Comparison of ENCODE assay signal across 17 cellular contexts in genomic region chr6:3489032-3489757, GRCh38. TPM values are rescaled to one million over a fixed set of nuclear protein-coding genes. Genes with fewer than 3 reads are reported as not detected.
A peak's percentile ranks its signal among the peaks of the same experiment; 100 is the strongest.
DNase-seq lines count a peak whose midpoint lies in the region; ATAC-seq, FAIRE-seq and TF ChIP-seq lines count a peak whose summit lies in the region.
"Had no signal": no experiment of that assay in that cellular context is flagged by ENCODE, and none has a peak within 500 bp of the region (broad histone marks: within the 10 kb centered on the region; RNA-seq: fewer than 3 reads in every experiment).

No MANE protein-coding gene starts in this region.

- no peaks in the 10 kb centered on the region for H3K9me1 ChIP-seq in keratinocyte (ENCODE audit: control insufficient read depth, extremely low read depth, insufficient read depth, low read length)

- H3K27ac ChIP-seq in heart right ventricle (peak overlapping the region in 4 of 10 donors; percentile 7 to 68 (median 36)), keratinocyte (ENCODE audit: control insufficient read depth, insufficient read depth, low read length) (no peak overlapping the region), gastrocnemius medialis (no peak overlapping the region)
- H3K27ac ChIP-seq: hepatocyte, stomach had no signal

- dilution Hi-C loops in keratinocyte (cut with MboI; ENCODE audit: extremely low pct_ligation_motif_present, low sequenced_read_pairs): no loop called here

- no peak overlapping the region for H2AFZ ChIP-seq in keratinocyte (ENCODE audit: control insufficient read depth, low read length)
- H2AFZ ChIP-seq: hepatocyte had no signal

- no peaks in the 10 kb centered on the region for H3K9me3 ChIP-seq in heart right ventricle
- H3K9me3 ChIP-seq in keratinocyte (ENCODE audit: control insufficient read depth, low read depth, low read length): peaks cover 7% of the 10 kb centered on the region
- no peaks in the 10 kb centered on the region for H3K9me3 ChIP-seq in gastrocnemius medialis
- H3K9me3 ChIP-seq: stomach had no signal

- no peak for TF ChIP-seq CTCF in heart right ventricle (IDR thresholded peaks at IDR 0.05)
- TF ChIP-seq CTCF in astrocyte of the spinal cord (IDR thresholded peaks at IDR 0.05; ENCODE audit: low read depth, low read length): no peak
- no peak for TF ChIP-seq CTCF in keratinocyte (optimal IDR thresholded peaks at IDR 0.05 in 1 of 3, IDR thresholded peaks at IDR 0.05 in 1 of 3, conservative IDR thresholded peaks at IDR 0.05 in 1 of 3; ENCODE audit: extremely low read depth in 1 of 3, insufficient read depth in 2 of 3, low read length in 3 of 3)
- no peak for TF ChIP-seq CTCF in gastrocnemius medialis (IDR thresholded peaks at IDR 0.05 in 4 of 5, conservative IDR thresholded peaks at IDR 0.05 in 1 of 5)

- peak; percentile 26 for FAIRE-seq in keratinocyte (lab: Jason Lieb, UNC)

- H3K36me3 ChIP-seq in heart right ventricle (no peaks in the 10 kb centered on the region), keratinocyte (ENCODE audit: control insufficient read depth in 2 of 2, extremely low read depth in 1 of 2, insufficient read depth in 2 of 2, low read length in 2 of 2) (no peaks in the 10 kb centered on the region), gastrocnemius medialis (no peaks in the 10 kb centered on the region)
- H3K36me3 ChIP-seq: stomach had no signal

- H3K27me3 ChIP-seq in heart right ventricle: peaks cover 0 to 21% (median 11%) of the 10 kb centered on the region in 7 donors
- H3K27me3 ChIP-seq in keratinocyte (ENCODE audit: control insufficient read depth, extremely low read depth, insufficient read depth, low read length): no peaks in the 10 kb centered on the region
- H3K27me3 ChIP-seq in gastrocnemius medialis: no peaks in the 10 kb centered on the region
- H3K27me3 ChIP-seq: hepatocyte had no signal

- TF ChIP-seq POLR2A in gastrocnemius medialis (IDR thresholded peaks at IDR 0.05): no peak

- peaks cover 0 to 12% (median 0%) of the 10 kb centered on the region in 9 donors for H3K4me1 ChIP-seq in heart right ventricle
- H3K4me1 ChIP-seq in keratinocyte (ENCODE audit: control insufficient read depth, extremely low read depth, insufficient read depth, low read length): peaks cover 4% of the 10 kb centered on the region
- no peaks in the 10 kb centered on the region for H3K4me1 ChIP-seq in gastrocnemius medialis
- H3K4me1 ChIP-seq: stomach had no signal

- DNase-seq in heart right ventricle (peak in 1 of 2 donors; percentile 12), Right ventricle myocardium inferior (ENCODE audit: missing footprints) (no peak), astrocyte of the spinal cord (ENCODE audit: low read depth, low spot score) (peak; percentile 72), keratinocyte (ENCODE audit: low read depth, low spot score) (no peak), gastrocnemius medialis (no peak), cerebellar cortex (ENCODE audit: low spot score) (no peak), D341Med (ENCODE audit: low spot score) (no peak)
- no peak for DNase-seq in activated CD8-positive, alpha-beta memory T cell treated with anti-CD3 and anti-CD28 coated beads, Interleukin-2, amount 50 U/mL, for 4 hours
- DNase-seq: activated CD4-positive, CD25-positive, alpha-beta regulatory T cell; activated CD8-positive, alpha-beta memory T cell treated with anti-CD3 and anti-CD28 coated beads, Interleukin-2, amount 10 ng/mL, durations not matched to agents 7 days and 5 days; activated naive CD4-positive, alpha-beta T cell treated with Interleukin-2 at 50 U/mL for 16 hours; Calu3; HCEC 1CT; NCI-H2171; stomach had no signal

- intact Hi-C loops in heart right ventricle (cut with DNase I): no loop called here
- intact Hi-C loops in Right ventricle myocardium inferior (cut with DNase I): no loop called here
- intact Hi-C loops in gastrocnemius medialis (cut with DNase I; ENCODE audit: low total_unique reads): no loop called here

- H3K4me3 ChIP-seq in heart right ventricle (no peak overlapping the region), astrocyte of the spinal cord (ENCODE audit: low read depth, low read length) (no peak overlapping the region), keratinocyte (ENCODE audit: control insufficient read depth in 2 of 3, extremely low read depth in 1 of 3, insufficient read depth in 2 of 3, low read depth in 1 of 3, low read length in 3 of 3) (no peak overlapping the region), gastrocnemius medialis (no peak overlapping the region)
- H3K4me3 ChIP-seq: hepatocyte, skin epidermis, stomach had no signal

- no peak overlapping the region for H3K9ac ChIP-seq in keratinocyte (ENCODE audit: control insufficient read depth, extremely low read depth, insufficient read depth, low read length)

- no peaks in the 10 kb centered on the region for H3K79me2 ChIP-seq in keratinocyte (ENCODE audit: control insufficient read depth, insufficient read depth, low read length)
- H3K79me2 ChIP-seq: hepatocyte had no signal

- ATAC-seq in heart right ventricle (peak in 5 of 8 donors; percentile 55 to 79 (median 75)), Right ventricle myocardium inferior (no peak), gastrocnemius medialis (no peak)
- ATAC-seq: activated CD8-positive, alpha-beta memory T cell treated with anti-CD3 and anti-CD28 coated beads, Interleukin-2, amount 10 ng/mL, durations not matched to agents 7 days and 5 days had no signal

- H4K20me1 ChIP-seq in keratinocyte (ENCODE audit: control insufficient read depth, extremely low read depth, insufficient read depth, low read length): no peaks in the 10 kb centered on the region

- in situ Hi-C loops in astrocyte of the spinal cord (cut with HindIII; ENCODE audit: low sequenced_read_pairs) (no loop called here), gastrocnemius medialis (cut with MboI; ENCODE audit: low sequenced_read_pairs in 4 of 4) (no loop called here)

- H3K4me2 ChIP-seq in keratinocyte (ENCODE audit: control insufficient read depth, extremely low read depth, insufficient read depth, low read depth, low read length): no peak overlapping the region
- H3K4me2 ChIP-seq: hepatocyte had no signal

- WGBS in heart right ventricle, 2 donors: 44 to 51% methylated on average over 7 of the region's 7 CpGs

RNA-seq across cellular contexts. Expression of gene SLC22A23, which starts 32.3 kb away (rescaled TPM):
- total RNA-seq in heart right ventricle (1 to 10 TPM; 4.4 to 7.8 (median 5.5) TPM), Right ventricle myocardium inferior (5.6 TPM), gastrocnemius medialis (10 to 100 TPM in 3 of 4 donors, 1 to 10 TPM in 1; 6.6 to 25.0 (median 14.6) TPM)
- polyA plus RNA-seq in heart right ventricle (1 to 10 TPM; 1.9 to 3.3 TPM), keratinocyte (3.2 to 7.5 TPM (median 4.3 TPM) in 3 replicates)
- polyA plus RNA-seq in keratinocyte (2011; ENCODE audit: low read depth): 6.9 TPM
- 6.1 and 9.0 TPM in 2 replicates for polyA plus RNA-seq in keratinocyte (2011; cell fraction: cytosol; rRNA removed)
- 21.3 and 28.8 TPM in 2 replicates for polyA plus RNA-seq in keratinocyte (2011; cell fraction: nucleus; rRNA removed)
- 7.4 and 15.4 TPM in 2 replicates for polyA plus RNA-seq in keratinocyte (2012; ENCODE audit: low replicate concordance)
- 20.6 to 28.2 TPM (median 22.4 TPM) in 3 replicates for polyA minus RNA-seq in keratinocyte
- polyA minus RNA-seq in keratinocyte (2011; cell fraction: cytosol; rRNA and poly(A)+ RNA removed): 18.4 TPM
- 28.7 and 47.2 TPM in 2 replicates for polyA minus RNA-seq in keratinocyte (2011; cell fraction: nucleus; rRNA and poly(A)+ RNA removed)

Comparison
In these comparisons a context has a peak if more than half of its experiments do, and no peak if none do; other contexts are left out.
1. ATAC-seq: peak in heart right ventricle (5 of 8); none in Right ventricle myocardium inferior (single experiment) and gastrocnemius medialis (0 of 2).